In the genomic region with DNA sequence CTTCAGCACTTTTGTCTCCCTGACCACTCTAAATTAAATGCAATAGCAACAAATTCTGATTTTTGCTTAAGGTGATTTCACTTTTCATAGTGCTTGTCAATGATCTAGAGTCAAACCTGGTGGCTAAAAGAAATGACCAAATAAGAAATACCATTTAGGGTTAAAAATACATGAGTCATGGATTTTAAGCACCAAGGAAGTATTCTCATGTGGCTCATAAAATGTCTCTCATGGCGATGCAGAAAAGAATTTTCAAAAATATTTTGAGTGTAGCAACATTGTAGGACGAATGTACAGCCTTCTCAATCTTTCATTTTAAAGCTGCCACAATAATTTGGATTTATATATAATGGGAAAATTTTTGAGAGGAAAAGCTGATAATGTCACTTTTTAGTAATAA, we compare ENCODE assay signal across 1 cellular context.
TF ChIP-seq lines count a peak whose summit lies in the region.

No MANE protein-coding gene starts in this region.

TF ChIP-seq in IMR-90, 13 proteins besides CTCF, POLR2A, EP300 and RAD21 (continued from another document):
- 0 out of 2 replicates have a peak, but pooled peaks have one; percentile 22 for TF ChIP-seq MAFK (IDR thresholded peaks at IDR 0.05; ENCODE audit: low read depth, low read length)
